ENCODE assay signal across 29 cellular contexts in the genomic region with DNA sequence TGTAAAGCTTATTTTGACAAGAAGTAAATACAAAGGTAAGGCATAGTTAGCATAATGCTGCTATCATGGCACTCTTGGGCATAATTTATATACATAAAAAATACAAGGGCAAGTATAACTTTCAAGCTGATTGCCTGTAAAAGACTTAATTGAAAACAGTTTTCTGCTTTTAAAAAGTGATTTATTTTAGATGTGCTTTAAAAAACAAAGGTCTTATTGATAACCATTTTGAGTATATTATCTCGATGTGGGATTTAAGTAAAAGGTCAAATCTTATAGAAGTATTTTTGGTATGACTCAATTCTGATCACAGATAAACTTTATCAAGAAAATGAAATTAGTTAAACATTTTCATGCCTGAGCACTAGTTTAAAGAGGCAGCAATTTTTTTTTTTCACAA.
"Had no signal": no experiment of that assay in that cellular context is flagged by ENCODE, and none has a peak within 500 bp of the region (broad histone marks: within the 10 kb centered on the region; RNA-seq: fewer than 3 reads in every experiment).

No MANE protein-coding gene starts in this region.

- FAIRE-seq: endothelial cell of umbilical vein had no signal

- ATAC-seq: foreskin keratinocyte; gastroesophageal sphincter; heart left ventricle; left cardiac atrium; left lung; mucosa of descending colon; right lobe of liver; stimulated activated effector memory CD8-positive, alpha-beta T cell treated with anti-CD3 and anti-CD28 coated beads, Interleukin-12 subunit alpha, Interleukin-12 subunit beta, amount 100 ng/mL, for 72 hours; stimulated activated naive CD8-positive, alpha-beta T cell treated with anti-CD3 and anti-CD28 coated beads, Interleukin-15, Interleukin-2, amounts not matched to agents 100 U/mL and 50 U/mL, for 24 hours had no signal

- H3K27ac Mint-ChIP-seq: dendritic cell treated with granulocyte-macrophage colony-stimulating factor and Interleukin-4, amounts not matched to agents 40 ng/mL and 50 ng/mL, for 4 days; endodermal cell; mesothelial cell of epicardium; naive B cell; nephron; neural progenitor cell; progenitor cell of endocrine pancreas; stimulated activated effector memory CD8-positive, alpha-beta T cell treated with anti-CD3 and anti-CD28 coated beads, Interleukin-12 subunit alpha, Interleukin-12 subunit beta, amount 100 ng/mL, for 72 hours; type B pancreatic cell had no signal

- H3K27me3 Mint-ChIP-seq: dendritic cell treated with granulocyte-macrophage colony-stimulating factor and Interleukin-4, amounts not matched to agents 40 ng/mL and 50 ng/mL, for 4 days; type B pancreatic cell had no signal

- DNase-seq: colonic mucosa; effector CD8-positive, alpha-beta T cell; endodermal cell; foreskin keratinocyte; heart left ventricle; left cardiac atrium; left lung; mesenchymal stem cell; mucosa of descending colon; naive B cell; right lobe of liver; stimulated activated CD4-positive, alpha-beta T cell treated with anti-CD3 and anti-CD28 coated beads, Interleukin-2, amount 100 ng/mL, for 24 hours; stimulated activated CD4-positive, alpha-beta T cell treated with anti-CD3 and anti-CD28 coated beads, Interleukin-4, amount 100 ng/mL, for 24 hours; stimulated activated naive CD8-positive, alpha-beta T cell treated with anti-CD3 and anti-CD28 coated beads, Interleukin-15, Interleukin-2, amounts not matched to agents 100 U/mL and 50 U/mL, for 24 hours; substantia nigra; testis; tibial artery had no signal

- H3K36me3 ChIP-seq: colonic mucosa, esophagus muscularis mucosa, gastroesophageal sphincter, heart left ventricle, left lung, neural progenitor cell, right lobe of liver, tibial artery had no signal

- H3K4me1 Mint-ChIP-seq: naive B cell, nephron had no signal

- H3K27ac ChIP-seq: colonic mucosa, esophagus muscularis mucosa, foreskin keratinocyte, gastroesophageal sphincter, heart left ventricle, hepatocyte, left lung, neural progenitor cell, parathyroid adenoma, right lobe of liver, testis, tibial artery had no signal

- H3K36me3 Mint-ChIP-seq: mesothelial cell of epicardium; naive B cell; stimulated activated effector memory CD8-positive, alpha-beta T cell treated with anti-CD3 and anti-CD28 coated beads, Interleukin-12 subunit alpha, Interleukin-12 subunit beta, amount 100 ng/mL, for 72 hours; type B pancreatic cell had no signal

- H3K27me3 ChIP-seq: colonic mucosa, esophagus muscularis mucosa, foreskin keratinocyte, gastroesophageal sphincter, heart left ventricle, hepatocyte, left lung, neural progenitor cell, right lobe of liver, testis, tibial artery had no signal

- H3K4me3 ChIP-seq: colonic mucosa, esophagus muscularis mucosa, gastroesophageal sphincter, heart left ventricle, hepatocyte, left lung, mucosa of descending colon, neural progenitor cell, right lobe of liver, testis, tibial artery had no signal

- H3K4me1 ChIP-seq: colonic mucosa, esophagus muscularis mucosa, gastroesophageal sphincter, left lung, parathyroid adenoma, testis had no signal

- H3K9me3 Mint-ChIP-seq: dendritic cell treated with granulocyte-macrophage colony-stimulating factor and Interleukin-4, amounts not matched to agents 40 ng/mL and 50 ng/mL, for 4 days; stimulated activated effector memory CD8-positive, alpha-beta T cell treated with anti-CD3 and anti-CD28 coated beads, Interleukin-12 subunit alpha, Interleukin-12 subunit beta, amount 100 ng/mL, for 72 hours had no signal

- H3K9me3 ChIP-seq: colonic mucosa, esophagus muscularis mucosa, gastroesophageal sphincter, heart left ventricle, left lung, mucosa of descending colon, right lobe of liver, testis, tibial artery had no signal

- H3K4me3 Mint-ChIP-seq: dendritic cell treated with granulocyte-macrophage colony-stimulating factor and Interleukin-4, amounts not matched to agents 40 ng/mL and 50 ng/mL, for 4 days; endodermal cell; mesothelial cell of epicardium; naive B cell; nephron; neural progenitor cell; stimulated activated effector memory CD8-positive, alpha-beta T cell treated with anti-CD3 and anti-CD28 coated beads, Interleukin-12 subunit alpha, Interleukin-12 subunit beta, amount 100 ng/mL, for 72 hours; type B pancreatic cell had no signal

- H3K9ac ChIP-seq: neural progenitor cell, parathyroid adenoma had no signal
